8 cellular contexts compared by ENCODE assay signal in the genomic region with DNA sequence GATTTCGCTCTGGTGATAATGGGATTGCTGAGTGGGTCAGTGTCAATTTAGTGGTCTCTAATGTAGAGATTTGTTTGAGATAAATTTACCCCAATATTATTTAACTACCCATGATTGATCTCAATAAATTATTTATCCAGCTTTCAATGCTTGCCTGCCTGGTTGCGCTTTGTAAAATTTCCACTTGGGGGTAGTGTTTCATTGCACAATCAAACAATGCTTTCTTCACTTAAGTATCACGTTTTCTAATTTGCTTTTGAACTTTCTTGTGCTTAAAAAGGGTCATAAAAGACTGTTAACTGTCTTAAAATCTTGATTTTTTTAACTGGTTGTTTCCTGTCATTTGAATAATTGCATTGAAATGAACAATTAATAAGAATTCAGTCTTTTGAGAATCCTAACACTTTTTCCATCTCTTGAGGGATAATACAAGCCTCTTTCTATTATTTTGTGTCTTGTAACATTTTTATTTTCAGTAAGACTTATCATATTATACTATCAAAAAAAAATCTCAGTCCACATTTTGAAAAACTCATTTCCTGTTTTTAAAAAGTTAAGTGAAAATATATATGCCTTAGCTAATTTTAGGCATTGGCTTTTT. TPM values are rescaled to one million over a fixed set of nuclear protein-coding genes. Genes with fewer than 3 reads are reported as not detected.
DNase-seq lines count a peak whose midpoint lies in the region; ATAC-seq and TF ChIP-seq lines count a peak whose summit lies in the region.

No MANE protein-coding gene starts in this region.

- H3K4me3 ChIP-seq in SK-N-MC (no peak overlapping the region), gastroesophageal sphincter (no peak overlapping the region), thyroid gland (replicated peaks in 1 of 3) (no peak overlapping the region)

- no peak overlapping the region for H3K27ac ChIP-seq in SK-N-MC
- H3K27ac ChIP-seq in gastroesophageal sphincter: no peak overlapping the region
- no peak overlapping the region for H3K27ac ChIP-seq in thyroid gland

- TF ChIP-seq POLR2A in gastroesophageal sphincter (IDR thresholded peaks at IDR 0.05) (no peak), thyroid gland (IDR thresholded peaks at IDR 0.05) (no peak)

- no peaks in the 10 kb centered on the region; the same call in 1 of the 2 replicates for H3K9me3 ChIP-seq in SK-N-MC (ENCODE audit: low read depth, low read length)
- peaks cover 0 to 24% (median 0%) of the 10 kb centered on the region in 3 donors for H3K9me3 ChIP-seq in gastroesophageal sphincter
- H3K9me3 ChIP-seq in thyroid gland: no peaks in the 10 kb centered on the region

- WGBS in gastroesophageal sphincter (ENCODE audit: low coverage in 1 of 2), 2 donors: 49 to 60% methylated on average over 3 of the region's 3 CpGs
- 54 to 66% methylated on average over 3 of the region's 3 CpGs for WGBS in thyroid gland, 2 donors

- H3K4me1 ChIP-seq in gastroesophageal sphincter: no peaks in the 10 kb centered on the region
- H3K4me1 ChIP-seq in thyroid gland: no peaks in the 10 kb centered on the region

- intact Hi-C loops in thyroid gland (cut with DNase I): no loop called here

- H3K9ac ChIP-seq in SK-N-MC (ENCODE audit: insufficient read length): no peak overlapping the region

- peak; percentile 0 for DNase-seq in COLO668 (lab: John Stamatoyannopoulos, UW; ENCODE audit: unreplicated experiment)
- DNase-seq in SK-N-MC (ENCODE audit: low read depth, low spot score): peak; percentile 26
- no peak for DNase-seq in thyroid gland
- no peak for DNase-seq in NCI-H2171 treated with DMSO at 0.1 percent for 48 hours (lab: John Stamatoyannopoulos, UW)

- TF ChIP-seq EP300 in gastroesophageal sphincter (IDR thresholded peaks at IDR 0.05): no peak

- peak; percentile 19 to 50 (median 30) for TF ChIP-seq CTCF in gastroesophageal sphincter (IDR thresholded peaks at IDR 0.05)
- peak in 4 of 6 experiments; percentile 32 to 62 (median 50) for TF ChIP-seq CTCF in thyroid gland (IDR thresholded peaks at IDR 0.05)

- H3K27me3 ChIP-seq in gastroesophageal sphincter: no peaks in the 10 kb centered on the region
- H3K27me3 ChIP-seq in thyroid gland: no peaks in the 10 kb centered on the region

- peak; percentile 45 for ATAC-seq in GM18867 (IDR thresholded peaks at IDR 0.05; ENCODE audit: unreplicated experiment)
- peak; percentile 29 for ATAC-seq in HG03139 (IDR thresholded peaks at IDR 0.05; ENCODE audit: unreplicated experiment)
- no peak for ATAC-seq in gastroesophageal sphincter
- ATAC-seq in HG03439 (IDR thresholded peaks at IDR 0.05; ENCODE audit: unreplicated experiment): no peak

- H3K36me3 ChIP-seq in SK-N-MC (ENCODE audit: insufficient read depth, low read length) (peaks cover 15% of the 10 kb centered on the region), gastroesophageal sphincter (peaks cover 2 to 39% of the 10 kb centered on the region in 2 donors), thyroid gland (no peaks in the 10 kb centered on the region)

RNA-seq across cellular contexts. Expression of a gene that starts 18.7 kb away (rescaled TPM):
- 100 to 1,000 TPM in 1 of 4 donors, 10 to 100 TPM in 3; 69.4 to 108 (median 97.2) TPM for total RNA-seq in gastroesophageal sphincter
- 100 to 1,000 TPM; 334 to 615 (median 467) TPM for total RNA-seq in thyroid gland

Comparison
In these comparisons a context has a peak if more than half of its experiments do, and no peak if none do; other contexts are left out.
1. DNase-seq: peak in COLO668 (single experiment) and SK-N-MC (single experiment); none in thyroid gland (0 of 2) and NCI-H2171 treated with DMSO at 0.1 percent for 48 hours (single experiment).
2. ATAC-seq: peak in GM18867 (single experiment) and HG03139 (single experiment); none in gastroesophageal sphincter (single experiment) and HG03439 (single experiment).